10 cellular contexts compared by ENCODE assay signal in genomic region chr17:39626171-39626670, GRCh38. TPM values are rescaled to one million over a fixed set of nuclear protein-coding genes. Genes with fewer than 3 reads are reported as not detected.
DNase-seq lines count a peak whose midpoint lies in the region; ATAC-seq, FAIRE-seq and TF ChIP-seq lines count a peak whose summit lies in the region.
"Had no signal": no experiment of that assay in that cellular context is flagged by ENCODE, and none has a peak within 500 bp of the region (broad histone marks: within the 10 kb centered on the region; RNA-seq: fewer than 3 reads in every experiment).

No MANE protein-coding gene starts in this region.

- no peak for DNase-seq in activated naive CD8-positive, alpha-beta T cell treated with anti-CD3 and anti-CD28 coated beads for 36 hours
- peak; percentile 33 to 40 for DNase-seq in activated T-cell treated with anti-CD3 and anti-CD28 coated beads, Interleukin-2, amount 50 U/mL, for 72 hours
- DNase-seq in keratinocyte (ENCODE audit: low read depth, low spot score) (no peak), suprapubic skin (ENCODE audit: low spot score in 2 of 2) (no peak), T1000 (lab: John Stamatoyannopoulos, UW) (no peak)
- DNase-seq: right cardiac atrium had no signal

- TF ChIP-seq EP300 in suprapubic skin (IDR thresholded peaks at IDR 0.05): no peak

- peak overlapping the region; percentile 50 for H3K4me3 Mint-ChIP-seq in activated naive CD8-positive, alpha-beta T cell
- no peak overlapping the region for H3K4me3 Mint-ChIP-seq in activated naive CD8-positive, alpha-beta T cell treated with anti-CD3 and anti-CD28 coated beads for 36 hours
- peak overlapping the region in 1 of 2 donors; percentile 77 for H3K4me3 Mint-ChIP-seq in activated T-cell treated with anti-CD3 and anti-CD28 coated beads, Interleukin-2, amount 50 U/mL, for 72 hours

- H3K27me3 ChIP-seq in keratinocyte (ENCODE audit: control insufficient read depth, extremely low read depth, insufficient read depth, low read length): peaks cover 43% of the 10 kb centered on the region
- H3K27me3 ChIP-seq in suprapubic skin: peaks cover 58% of the 10 kb centered on the region

- H3K79me2 ChIP-seq in keratinocyte (ENCODE audit: control insufficient read depth, insufficient read depth, low read length): no peaks in the 10 kb centered on the region

- no peak for TF ChIP-seq CTCF in keratinocyte (optimal IDR thresholded peaks at IDR 0.05 in 1 of 3, IDR thresholded peaks at IDR 0.05 in 1 of 3, conservative IDR thresholded peaks at IDR 0.05 in 1 of 3; ENCODE audit: extremely low read depth in 1 of 3, insufficient read depth in 2 of 3, low read length in 3 of 3)
- no peak for TF ChIP-seq CTCF in suprapubic skin (IDR thresholded peaks at IDR 0.05)

- H3K4me1 ChIP-seq in keratinocyte (ENCODE audit: control insufficient read depth, extremely low read depth, insufficient read depth, low read length) (peaks cover 38% of the 10 kb centered on the region), suprapubic skin (peaks cover 65% of the 10 kb centered on the region)

- 11% methylated on average over 15 of the region's 15 CpGs for WGBS in suprapubic skin

- peaks cover 7% of the 10 kb centered on the region for H3K27me3 Mint-ChIP-seq in activated naive CD8-positive, alpha-beta T cell
- peaks cover 42% of the 10 kb centered on the region for H3K27me3 Mint-ChIP-seq in activated naive CD8-positive, alpha-beta T cell treated with anti-CD3 and anti-CD28 coated beads for 36 hours
- peaks cover 43% of the 10 kb centered on the region for H3K27me3 Mint-ChIP-seq in activated T-cell treated with anti-CD3 and anti-CD28 coated beads, Interleukin-2, amount 50 U/mL, for 72 hours (ENCODE audit: low read depth)

- H3K9me3 ChIP-seq in keratinocyte (ENCODE audit: control insufficient read depth, low read depth, low read length): no peaks in the 10 kb centered on the region
- no peaks in the 10 kb centered on the region for H3K9me3 ChIP-seq in suprapubic skin
- H3K9me3 ChIP-seq: BLaER1 treated with 17β-estradiol and CSF1 and Interleukin-3, amounts not matched to agents 10 nM and 100 nM had no signal

- H2AFZ ChIP-seq in keratinocyte (ENCODE audit: control insufficient read depth, low read length): no peak overlapping the region

- H3K9me3 Mint-ChIP-seq in activated naive CD8-positive, alpha-beta T cell (ENCODE audit: low read depth): no peaks in the 10 kb centered on the region
- H3K9me3 Mint-ChIP-seq in activated naive CD8-positive, alpha-beta T cell treated with anti-CD3 and anti-CD28 coated beads for 36 hours: no peaks in the 10 kb centered on the region
- H3K9me3 Mint-ChIP-seq in activated T-cell treated with anti-CD3 and anti-CD28 coated beads, Interleukin-2, amount 50 U/mL, for 72 hours: no peaks in the 10 kb centered on the region

- H3K9ac ChIP-seq in keratinocyte (ENCODE audit: control insufficient read depth, extremely low read depth, insufficient read depth, low read length): no peak overlapping the region

- peak overlapping the region; percentile 87 for H3K4me2 ChIP-seq in keratinocyte (ENCODE audit: control insufficient read depth, extremely low read depth, insufficient read depth, low read depth, low read length)

- dilution Hi-C loops in keratinocyte (cut with MboI; ENCODE audit: extremely low pct_ligation_motif_present, low sequenced_read_pairs): no loop called here

- no peaks in the 10 kb centered on the region for H3K36me3 Mint-ChIP-seq in activated naive CD8-positive, alpha-beta T cell
- no peaks in the 10 kb centered on the region for H3K36me3 Mint-ChIP-seq in activated naive CD8-positive, alpha-beta T cell treated with anti-CD3 and anti-CD28 coated beads for 36 hours
- no peaks in the 10 kb centered on the region for H3K36me3 Mint-ChIP-seq in activated T-cell treated with anti-CD3 and anti-CD28 coated beads, Interleukin-2, amount 50 U/mL, for 72 hours (ENCODE audit: insufficient read depth in 2 of 2)

- H3K27ac ChIP-seq in keratinocyte (ENCODE audit: control insufficient read depth, insufficient read depth, low read length) (no peak overlapping the region), suprapubic skin (peak overlapping the region; percentile 79)
- H3K27ac ChIP-seq: BLaER1 treated with 17β-estradiol and CSF1 and Interleukin-3, amounts not matched to agents 10 nM and 100 nM had no signal

- TF ChIP-seq POLR2A in suprapubic skin (IDR thresholded peaks at IDR 0.05): no peak

- H3K36me3 ChIP-seq in keratinocyte (ENCODE audit: control insufficient read depth in 2 of 2, extremely low read depth in 1 of 2, insufficient read depth in 2 of 2, low read length in 2 of 2): no peaks in the 10 kb centered on the region
- H3K36me3 ChIP-seq in suprapubic skin: no peaks in the 10 kb centered on the region
- H3K36me3 ChIP-seq: BLaER1 treated with 17β-estradiol and CSF1 and Interleukin-3, amounts not matched to agents 10 nM and 100 nM had no signal

- no peaks in the 10 kb centered on the region for H3K9me1 ChIP-seq in keratinocyte (ENCODE audit: control insufficient read depth, extremely low read depth, insufficient read depth, low read length)

- no peak overlapping the region for H3K27ac Mint-ChIP-seq in activated naive CD8-positive, alpha-beta T cell
- no peak overlapping the region for H3K27ac Mint-ChIP-seq in activated naive CD8-positive, alpha-beta T cell treated with anti-CD3 and anti-CD28 coated beads for 36 hours
- no peak overlapping the region for H3K27ac Mint-ChIP-seq in activated T-cell treated with anti-CD3 and anti-CD28 coated beads, Interleukin-2, amount 50 U/mL, for 72 hours

- no peak for FAIRE-seq in keratinocyte (lab: Jason Lieb, UNC)

- peaks cover 2% of the 10 kb centered on the region for H4K20me1 ChIP-seq in keratinocyte (ENCODE audit: control insufficient read depth, extremely low read depth, insufficient read depth, low read length)
- H4K20me1 ChIP-seq: BLaER1 treated with 17β-estradiol and CSF1 and Interleukin-3, amounts not matched to agents 10 nM and 100 nM had no signal

- H3K4me3 ChIP-seq in keratinocyte (ENCODE audit: control insufficient read depth in 2 of 3, extremely low read depth in 1 of 3, insufficient read depth in 2 of 3, low read depth in 1 of 3, low read length in 3 of 3) (peak overlapping the region in 1 of 3 experiments; percentile 57), suprapubic skin (peak overlapping the region; percentile 44)
- H3K4me3 ChIP-seq: BLaER1 treated with 17β-estradiol and CSF1 and Interleukin-3, amounts not matched to agents 10 nM and 100 nM had no signal

- no peak for ATAC-seq in activated T-cell treated with anti-CD3 and anti-CD28 coated beads, Interleukin-2, amount 50 U/mL, for 72 hours (replicated peaks in 1 of 2)
- ATAC-seq in HG03025 (IDR thresholded peaks at IDR 0.05; ENCODE audit: low FRiP score, unreplicated experiment): no peak
- ATAC-seq in GM18867 (IDR thresholded peaks at IDR 0.05; ENCODE audit: unreplicated experiment): no peak
- ATAC-seq: right cardiac atrium had no signal

- H3K4me1 Mint-ChIP-seq in activated naive CD8-positive, alpha-beta T cell (ENCODE audit: low read depth): peaks cover 23% of the 10 kb centered on the region
- peaks cover 19% of the 10 kb centered on the region for H3K4me1 Mint-ChIP-seq in activated naive CD8-positive, alpha-beta T cell treated with anti-CD3 and anti-CD28 coated beads for 36 hours
- H3K4me1 Mint-ChIP-seq in activated T-cell treated with anti-CD3 and anti-CD28 coated beads, Interleukin-2, amount 50 U/mL, for 72 hours (ENCODE audit: low read depth): peaks cover 39% of the 10 kb centered on the region

RNA-seq across cellular contexts. Expression of gene PPP1R1B, which starts 0.5 kb away (rescaled TPM):
- not detected for total RNA-seq in activated naive CD8-positive, alpha-beta T cell treated with anti-CD3 and anti-CD28 coated beads for 36 hours
- not detected for total RNA-seq in activated T-cell treated with anti-CD3 and anti-CD28 coated beads, Interleukin-2, amount 50 U/mL, for 72 hours
- 0.14 to 0.35 TPM (median 0.18 TPM) in 3 replicates for polyA plus RNA-seq in keratinocyte
- polyA plus RNA-seq in keratinocyte (2011; ENCODE audit: low read depth): not detected
- polyA plus RNA-seq in keratinocyte (2011; cell fraction: cytosol; rRNA removed): 0.19 and 0.27 TPM in 2 replicates
- polyA plus RNA-seq in keratinocyte (2011; cell fraction: nucleus; rRNA removed): 0.11 and 0.15 TPM in 2 replicates
- polyA plus RNA-seq in keratinocyte (2012; ENCODE audit: low replicate concordance): 0.21 TPM in 1 of 2 replicates, not detected in the other
- 0.13 to 0.33 TPM (median 0.19 TPM) in 3 replicates for polyA minus RNA-seq in keratinocyte
- not detected for polyA minus RNA-seq in keratinocyte (2011; cell fraction: cytosol; rRNA and poly(A)+ RNA removed)
- polyA minus RNA-seq in keratinocyte (2011; cell fraction: nucleus; rRNA and poly(A)+ RNA removed): not detected in 2 replicates
- total RNA-seq in suprapubic skin: 100 to 1,000 TPM in 1 of 4 donors, 10 to 100 TPM in 3; 43.7 to 112 (median 70.4) TPM

RNA-seq across cellular contexts. Expression of gene STARD3, which starts 10.7 kb away (rescaled TPM):
- total RNA-seq in activated naive CD8-positive, alpha-beta T cell treated with anti-CD3 and anti-CD28 coated beads for 36 hours: 10 to 100 TPM; 47.9 to 53.2 TPM
- 10 to 100 TPM; 63.5 to 65.1 TPM for total RNA-seq in activated T-cell treated with anti-CD3 and anti-CD28 coated beads, Interleukin-2, amount 50 U/mL, for 72 hours
- 29.0 to 39.6 TPM (median 33.9 TPM) in 3 replicates for polyA plus RNA-seq in keratinocyte
- polyA plus RNA-seq in keratinocyte (2011; ENCODE audit: low read depth): 25.9 TPM
- polyA plus RNA-seq in keratinocyte (2011; cell fraction: cytosol; rRNA removed): 25.5 and 26.6 TPM in 2 replicates
- 57.2 and 70.3 TPM in 2 replicates for polyA plus RNA-seq in keratinocyte (2011; cell fraction: nucleus; rRNA removed)
- polyA plus RNA-seq in keratinocyte (2012; ENCODE audit: low replicate concordance): 31.2 and 36.8 TPM in 2 replicates
- 32.4 to 42.2 TPM (median 41.6 TPM) in 3 replicates for polyA minus RNA-seq in keratinocyte
- polyA minus RNA-seq in keratinocyte (2011; cell fraction: cytosol; rRNA and poly(A)+ RNA removed): 29.2 TPM
- 18.5 and 20.1 TPM in 2 replicates for polyA minus RNA-seq in keratinocyte (2011; cell fraction: nucleus; rRNA and poly(A)+ RNA removed)
- total RNA-seq in suprapubic skin: 100 to 1,000 TPM in 2 of 4 donors, 10 to 100 TPM in 2; 51.7 to 156 (median 83.9) TPM

RNA-seq across cellular contexts. Expression of gene NEUROD2, which starts 18.5 kb away (rescaled TPM):
- not detected for total RNA-seq in activated naive CD8-positive, alpha-beta T cell treated with anti-CD3 and anti-CD28 coated beads for 36 hours
- not detected for total RNA-seq in activated T-cell treated with anti-CD3 and anti-CD28 coated beads, Interleukin-2, amount 50 U/mL, for 72 hours
- polyA plus RNA-seq in keratinocyte: not detected in 3 replicates
- not detected for polyA plus RNA-seq in keratinocyte (2011; ENCODE audit: low read depth)
- polyA plus RNA-seq in keratinocyte (2011; cell fraction: cytosol; rRNA removed): not detected in 2 replicates
- not detected in 2 replicates for polyA plus RNA-seq in keratinocyte (2011; cell fraction: nucleus; rRNA removed)
- 0.04 and 0.07 TPM in 2 replicates for polyA plus RNA-seq in keratinocyte (2012; ENCODE audit: low replicate concordance)
- not detected in 3 replicates for polyA minus RNA-seq in keratinocyte
- not detected for polyA minus RNA-seq in keratinocyte (2011; cell fraction: cytosol; rRNA and poly(A)+ RNA removed)
- not detected in 2 replicates for polyA minus RNA-seq in keratinocyte (2011; cell fraction: nucleus; rRNA and poly(A)+ RNA removed)
- total RNA-seq in suprapubic skin: not detected
- total RNA-seq: right cardiac atrium had no signal
- polyA plus RNA-seq: right cardiac atrium had no signal

RNA-seq across cellular contexts. Expression of gene TCAP, which starts 38.9 kb away (rescaled TPM):
- under 1 TPM; 0.78 to 0.89 TPM for total RNA-seq in activated naive CD8-positive, alpha-beta T cell treated with anti-CD3 and anti-CD28 coated beads for 36 hours
- total RNA-seq in activated T-cell treated with anti-CD3 and anti-CD28 coated beads, Interleukin-2, amount 50 U/mL, for 72 hours: 1 to 10 TPM; 1.4 to 1.5 TPM
- 0.06 to 0.26 TPM (median 0.20 TPM) in 3 replicates for polyA plus RNA-seq in keratinocyte
- 0.20 TPM for polyA plus RNA-seq in keratinocyte (2011; ENCODE audit: low read depth)
- polyA plus RNA-seq in keratinocyte (2011; cell fraction: cytosol; rRNA removed): 0.06 and 0.13 TPM in 2 replicates
- 0.70 and 1.1 TPM in 2 replicates for polyA plus RNA-seq in keratinocyte (2011; cell fraction: nucleus; rRNA removed)
- polyA plus RNA-seq in keratinocyte (2012; ENCODE audit: low replicate concordance): 0.16 and 0.62 TPM in 2 replicates
- polyA minus RNA-seq in keratinocyte: 0.36 to 0.79 TPM in 2 of 3 replicates, not detected in the other
- polyA minus RNA-seq in keratinocyte (2011; cell fraction: cytosol; rRNA and poly(A)+ RNA removed): not detected
- 0.42 TPM in 1 of 2 replicates, not detected in the other for polyA minus RNA-seq in keratinocyte (2011; cell fraction: nucleus; rRNA and poly(A)+ RNA removed)
- total RNA-seq in suprapubic skin: 1 to 10 TPM in 2 of 4 donors, under 1 TPM in 1, not detected in 1; 0.57 to 2.4 (median 1.1) TPM

RNA-seq across cellular contexts. Expression of gene PNMT, which starts 42.0 kb away (rescaled TPM):
- not detected for total RNA-seq in activated naive CD8-positive, alpha-beta T cell treated with anti-CD3 and anti-CD28 coated beads for 36 hours
- under 1 TPM; 0.41 to 0.67 TPM for total RNA-seq in activated T-cell treated with anti-CD3 and anti-CD28 coated beads, Interleukin-2, amount 50 U/mL, for 72 hours
- polyA plus RNA-seq in keratinocyte: not detected in 3 replicates
- polyA plus RNA-seq in keratinocyte (2011; ENCODE audit: low read depth): not detected
- not detected in 2 replicates for polyA plus RNA-seq in keratinocyte (2011; cell fraction: cytosol; rRNA removed)
- polyA plus RNA-seq in keratinocyte (2011; cell fraction: nucleus; rRNA removed): not detected in 2 replicates
- polyA plus RNA-seq in keratinocyte (2012; ENCODE audit: low replicate concordance): not detected in 2 replicates
- not detected in 3 replicates for polyA minus RNA-seq in keratinocyte
- polyA minus RNA-seq in keratinocyte (2011; cell fraction: cytosol; rRNA and poly(A)+ RNA removed): not detected
- polyA minus RNA-seq in keratinocyte (2011; cell fraction: nucleus; rRNA and poly(A)+ RNA removed): not detected in 2 replicates
- 1 to 10 TPM in 2 of 4 donors, under 1 TPM in 2; 0.53 to 1.6 (median 1.1) TPM for total RNA-seq in suprapubic skin

Comparison
In these comparisons a context has a peak if more than half of its experiments do, and no peak if none do; other contexts are left out.
1. DNase-seq: peak in activated T-cell treated with anti-CD3 and anti-CD28 coated beads, Interleukin-2, amount 50 U/mL, for 72 hours (2 of 2); none in activated naive CD8-positive, alpha-beta T cell treated with anti-CD3 and anti-CD28 coated beads for 36 hours (single experiment), keratinocyte (single experiment), suprapubic skin (0 of 2) and T1000 (single experiment).
2. RNA of gene PPP1R1B, which starts 0.5 kb away (total RNA-seq): 43.7 to 112 TPM in suprapubic skin; not detected in activated T-cell treated with anti-CD3 and anti-CD28 coated beads, Interleukin-2, amount 50 U/mL, for 72 hours and not detected in activated naive CD8-positive, alpha-beta T cell treated with anti-CD3 and anti-CD28 coated beads for 36 hours; every median in the first group is over 10 times any median in the second.